Comparison of ENCODE assay signal across 1 cellular context in genomic region chr12:127148318-127148717, GRCh38.
TF ChIP-seq lines count a peak whose summit lies in the region.

No MANE protein-coding gene starts in this region.

TF ChIP-seq in GM23338, 12 proteins besides CTCF, POLR2A, EP300 and RAD21 (continued from another document):
- TF ChIP-seq ZNF462 (CRISPR knock-in tag; IDR thresholded peaks at IDR 0.05) (no peak), CREB1 (CRISPR knock-in tag; IDR thresholded peaks at IDR 0.05; ENCODE audit: low read depth) (no peak), ETS1 (IDR thresholded peaks at IDR 0.05) (no peak), ZNF331 (CRISPR knock-in tag; IDR thresholded peaks at IDR 0.05; ENCODE audit: low read depth) (no peak), POLR2AphosphoS5 (IDR thresholded peaks at IDR 0.05; ENCODE audit: low read depth) (no peak), EZH2 (IDR thresholded peaks at IDR 0.05; ENCODE audit: low read depth, unreplicated experiment) (no peak), JUNB (IDR thresholded peaks at IDR 0.05; ENCODE audit: unreplicated experiment) (no peak)
- TF ChIP-seq, protein P1, sequence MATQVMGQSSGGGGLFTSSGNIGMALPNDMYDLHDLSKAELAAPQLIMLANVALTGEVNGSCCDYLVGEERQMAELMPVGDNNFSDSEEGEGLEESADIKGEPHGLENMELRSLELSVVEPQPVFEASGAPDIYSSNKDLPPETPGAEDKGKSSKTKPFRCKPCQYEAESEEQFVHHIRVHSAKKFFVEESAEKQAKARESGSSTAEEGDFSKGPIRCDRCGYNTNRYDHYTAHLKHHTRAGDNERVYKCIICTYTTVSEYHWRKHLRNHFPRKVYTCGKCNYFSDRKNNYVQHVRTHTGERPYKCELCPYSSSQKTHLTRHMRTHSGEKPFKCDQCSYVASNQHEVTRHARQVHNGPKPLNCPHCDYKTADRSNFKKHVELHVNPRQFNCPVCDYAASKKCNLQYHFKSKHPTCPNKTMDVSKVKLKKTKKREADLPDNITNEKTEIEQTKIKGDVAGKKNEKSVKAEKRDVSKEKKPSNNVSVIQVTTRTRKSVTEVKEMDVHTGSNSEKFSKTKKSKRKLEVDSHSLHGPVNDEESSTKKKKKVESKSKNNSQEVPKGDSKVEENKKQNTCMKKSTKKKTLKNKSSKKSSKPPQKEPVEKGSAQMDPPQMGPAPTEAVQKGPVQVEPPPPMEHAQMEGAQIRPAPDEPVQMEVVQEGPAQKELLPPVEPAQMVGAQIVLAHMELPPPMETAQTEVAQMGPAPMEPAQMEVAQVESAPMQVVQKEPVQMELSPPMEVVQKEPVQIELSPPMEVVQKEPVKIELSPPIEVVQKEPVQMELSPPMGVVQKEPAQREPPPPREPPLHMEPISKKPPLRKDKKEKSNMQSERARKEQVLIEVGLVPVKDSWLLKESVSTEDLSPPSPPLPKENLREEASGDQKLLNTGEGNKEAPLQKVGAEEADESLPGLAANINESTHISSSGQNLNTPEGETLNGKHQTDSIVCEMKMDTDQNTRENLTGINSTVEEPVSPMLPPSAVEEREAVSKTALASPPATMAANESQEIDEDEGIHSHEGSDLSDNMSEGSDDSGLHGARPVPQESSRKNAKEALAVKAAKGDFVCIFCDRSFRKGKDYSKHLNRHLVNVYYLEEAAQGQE (IDR thresholded peaks at IDR 0.05; ENCODE audit: unreplicated experiment), result no peak
